10 cellular contexts compared by ENCODE assay signal in the genomic region with DNA sequence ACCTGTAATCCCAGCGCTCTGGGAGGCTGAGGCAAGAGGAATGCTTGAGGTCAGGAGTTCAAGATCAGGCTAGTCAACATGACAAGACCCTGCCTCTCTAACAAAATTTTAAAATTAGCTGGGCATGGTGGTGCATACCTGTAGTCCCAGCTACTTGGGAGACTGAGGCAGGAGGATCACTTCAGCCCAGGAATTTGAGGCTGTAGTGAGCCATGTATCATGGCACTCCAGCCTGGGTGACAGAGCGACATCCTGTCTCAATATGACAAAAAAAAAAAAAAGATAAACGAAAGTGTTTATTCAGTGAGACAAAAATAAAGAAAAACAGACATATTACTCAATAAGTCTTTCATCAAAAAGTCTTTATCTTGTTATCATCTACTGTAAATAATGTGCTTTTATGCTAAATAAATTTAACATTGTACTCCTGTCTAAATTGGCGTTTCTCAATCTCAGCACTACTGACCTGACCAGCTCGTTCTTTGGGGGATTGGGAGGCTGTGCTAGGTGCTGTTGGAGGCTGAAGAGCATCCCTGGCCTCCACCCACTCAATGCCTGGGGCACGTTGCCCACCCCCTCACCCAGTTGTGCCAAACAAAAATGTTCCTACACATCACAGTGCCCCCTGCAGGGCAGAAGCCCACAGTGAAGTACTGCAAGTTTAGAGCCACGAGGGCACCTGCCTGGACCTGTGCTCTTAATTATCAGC. TPM values are rescaled to one million over a fixed set of nuclear protein-coding genes. Genes with fewer than 3 reads are reported as not detected.
DNase-seq lines count a peak whose midpoint lies in the region; ATAC-seq and TF ChIP-seq lines count a peak whose summit lies in the region.
"Had no signal": no experiment of that assay in that cellular context is flagged by ENCODE, and none has a peak within 500 bp of the region (broad histone marks: within the 10 kb centered on the region; RNA-seq: fewer than 3 reads in every experiment).

No MANE protein-coding gene starts in this region.

- intact Hi-C loops in colonic mucosa (cut with DNase I) (no loop called here), esophagus squamous epithelium (cut with DNase I) (no loop called here)

- no peaks in the 10 kb centered on the region for H3K36me3 ChIP-seq in colonic mucosa
- H3K36me3 ChIP-seq in smooth muscle cell (ENCODE audit: low read depth): no peaks in the 10 kb centered on the region
- H3K36me3 ChIP-seq in esophagus squamous epithelium: peaks cover 0 to 60% (median 4%) of the 10 kb centered on the region in 3 donors
- H3K36me3 ChIP-seq: thoracic aorta had no signal

- H2AFZ ChIP-seq in smooth muscle cell (ENCODE audit: low read depth): no peak overlapping the region

- TF ChIP-seq CTCF in NB4 (IDR thresholded peaks at IDR 0.05; ENCODE audit: low read depth, low read length) (peak; percentile 72), colonic mucosa (IDR thresholded peaks at IDR 0.05) (peak; percentile 21), smooth muscle cell (IDR thresholded peaks at IDR 0.05; ENCODE audit: borderline replicate concordance, insufficient read depth, poor library complexity, severe bottlenecking) (peak; percentile 43), esophagus squamous epithelium (IDR thresholded peaks at IDR 0.05) (peak in 1 of 6 experiments; percentile 37)

- DNase-seq in activated effector memory CD4-positive, alpha-beta T cell treated with anti-CD3 and anti-CD28 coated beads, Interleukin-2, amount 50 U/mL, for 16 hours: peak; percentile 66
- no peak for DNase-seq in activated effector memory CD4-positive, alpha-beta T cell treated with Interleukin-2 at 50 U/mL for 16 hours
- DNase-seq in NB4 (ENCODE audit: low read depth): peak; percentile 50
- DNase-seq in colonic mucosa: no peak
- DNase-seq in smooth muscle cell (lab: John Stamatoyannopoulos, UW; ENCODE audit: unreplicated experiment): no peak
- no peak for DNase-seq in activated CD8-positive, alpha-beta memory T cell treated with anti-CD3 and anti-CD28 coated beads, Interleukin-2, amount 50 U/mL, for 4 hours
- DNase-seq in esophagus squamous epithelium (lab: John Stamatoyannopoulos, UW): no peak

- no peak overlapping the region for H3K27ac ChIP-seq in colonic mucosa
- H3K27ac ChIP-seq in smooth muscle cell (ENCODE audit: low read depth): no peak overlapping the region
- H3K27ac ChIP-seq in esophagus squamous epithelium: no peak overlapping the region
- H3K27ac ChIP-seq: neutrophil, thoracic aorta had no signal

- no peak overlapping the region for H3K9ac ChIP-seq in colonic mucosa (ENCODE audit: low read depth in 2 of 2, low read length in 2 of 2)
- H3K9ac ChIP-seq in smooth muscle cell (ENCODE audit: low read depth): no peak overlapping the region

- H3F3A ChIP-seq in smooth muscle cell (ENCODE audit: low read depth): no peaks in the 10 kb centered on the region

- TF ChIP-seq POLR2A in NB4 (IDR thresholded peaks at IDR 0.05; ENCODE audit: extremely low read depth, insufficient read length): no peak
- no peak for TF ChIP-seq POLR2A in esophagus squamous epithelium (IDR thresholded peaks at IDR 0.05)

- no peaks in the 10 kb centered on the region for H3K79me2 ChIP-seq in smooth muscle cell (ENCODE audit: low read depth)

- H3K4me3 ChIP-seq in NB4 (ENCODE audit: low read depth, low read length): no peak overlapping the region
- no peak overlapping the region for H3K4me3 ChIP-seq in colonic mucosa
- H3K4me3 ChIP-seq in smooth muscle cell: no peak overlapping the region
- no peak overlapping the region for H3K4me3 ChIP-seq in esophagus squamous epithelium
- H3K4me3 ChIP-seq: thoracic aorta had no signal

- H3K27me3 ChIP-seq in colonic mucosa: no peaks in the 10 kb centered on the region
- no peaks in the 10 kb centered on the region for H3K27me3 ChIP-seq in smooth muscle cell (ENCODE audit: low read depth)
- no peaks in the 10 kb centered on the region for H3K27me3 ChIP-seq in esophagus squamous epithelium
- H3K27me3 ChIP-seq: neutrophil had no signal

- ATAC-seq in GM21390 (IDR thresholded peaks at IDR 0.05; ENCODE audit: unreplicated experiment): no peak

- H3K9me3 ChIP-seq in colonic mucosa: no peaks in the 10 kb centered on the region
- no peaks in the 10 kb centered on the region for H3K9me3 ChIP-seq in smooth muscle cell (replicated peaks; ENCODE audit: low read depth)
- no peaks in the 10 kb centered on the region for H3K9me3 ChIP-seq in esophagus squamous epithelium
- H3K9me3 ChIP-seq: neutrophil, thoracic aorta had no signal

- H4K20me1 ChIP-seq in smooth muscle cell (ENCODE audit: low read depth): no peaks in the 10 kb centered on the region

- 94% methylated on average over 7 of the region's 7 CpGs for WGBS in smooth muscle cell (ENCODE audit: low lambda C conversion rate)
- WGBS in esophagus squamous epithelium, 2 donors: 81 to 89% methylated on average over 7 of the region's 7 CpGs

- no peak overlapping the region for H3K4me2 ChIP-seq in smooth muscle cell

- H3K4me1 ChIP-seq in colonic mucosa: no peaks in the 10 kb centered on the region
- peaks cover 8% of the 10 kb centered on the region for H3K4me1 ChIP-seq in smooth muscle cell (ENCODE audit: low read depth)
- H3K4me1 ChIP-seq in esophagus squamous epithelium: no peaks in the 10 kb centered on the region

RNA-seq across cellular contexts. Expression of a gene that starts 57.7 kb away (rescaled TPM):
- 10 to 100 TPM; 15.0 to 48.4 TPM for total RNA-seq in colonic mucosa
- 9.9 and 18.5 TPM in 2 replicates for total RNA-seq in smooth muscle cell
- polyA plus RNA-seq in smooth muscle cell: 10.0 and 12.5 TPM in 2 replicates
- 10 to 100 TPM in 2 of 4 donors, 1 to 10 TPM in 2; 7.3 to 23.1 (median 13.7) TPM for total RNA-seq in esophagus squamous epithelium

RNA-seq across cellular contexts. Expression of a gene that starts 59.3 kb away (rescaled TPM):
- total RNA-seq in colonic mucosa (10 to 100 TPM; 14.7 to 21.6 TPM), smooth muscle cell (0.09 TPM in 2 replicates), esophagus squamous epithelium (1 to 10 TPM in 2 of 4 donors, under 1 TPM in 2; 0.38 to 2.7 (median 1.0) TPM)
- polyA plus RNA-seq in smooth muscle cell: 0.87 TPM in 1 of 2 replicates, not detected in the other

Comparison
In these comparisons a context has a peak if more than half of its experiments do, and no peak if none do; other contexts are left out.
1. DNase-seq: peak in activated effector memory CD4-positive, alpha-beta T cell treated with anti-CD3 and anti-CD28 coated beads, Interleukin-2, amount 50 U/mL, for 16 hours (single experiment) and NB4 (single experiment); none in activated effector memory CD4-positive, alpha-beta T cell treated with Interleukin-2 at 50 U/mL for 16 hours (single experiment), colonic mucosa (single experiment), smooth muscle cell (single experiment), activated CD8-positive, alpha-beta memory T cell treated with anti-CD3 and anti-CD28 coated beads, Interleukin-2, amount 50 U/mL, for 4 hours (single experiment) and esophagus squamous epithelium (single experiment).
2. RNA of a gene that starts 59.3 kb away (total RNA-seq): 14.7 to 21.6 TPM in colonic mucosa; 0.38 to 2.7 TPM in esophagus squamous epithelium and 0.09 TPM in smooth muscle cell; every median in the first group is over 4 times any median in the second.